16 cellular contexts compared by ENCODE assay signal in genomic region chr12:93722757-93723567, GRCh38. TPM values are rescaled to one million over a fixed set of nuclear protein-coding genes. Genes with fewer than 3 reads are reported as not detected.
A peak's percentile ranks its signal among the peaks of the same experiment; 100 is the strongest.
DNase-seq lines count a peak whose midpoint lies in the region; ATAC-seq and TF ChIP-seq lines count a peak whose summit lies in the region.
"Had no signal": no experiment of that assay in that cellular context is flagged by ENCODE, and none has a peak within 500 bp of the region (broad histone marks: within the 10 kb centered on the region; RNA-seq: fewer than 3 reads in every experiment).

No MANE protein-coding gene starts in this region.

- H3K79me2 ChIP-seq in Karpas-422 (ENCODE audit: low read length) (no peaks in the 10 kb centered on the region), PC-3 (ENCODE audit: low read length) (no peaks in the 10 kb centered on the region), hepatocyte (peaks cover 14% of the 10 kb centered on the region)

- H3K36me3 Mint-ChIP-seq in Caco-2 (ENCODE audit: insufficient read depth, unreplicated experiment) = peaks cover 26% of the 10 kb centered on the region

- H3K4me2 ChIP-seq in Karpas-422 (ENCODE audit: low read depth, low read length, poor library complexity, severe bottlenecking) (no peak overlapping the region), PC-3 (ENCODE audit: low read length) (peak overlapping the region; percentile 49), hepatocyte (no peak overlapping the region)

- H4K20me1 ChIP-seq in Karpas-422 (ENCODE audit: insufficient read depth, low read depth, low read length) (no peaks in the 10 kb centered on the region), PC-3 (ENCODE audit: low read length) (no peaks in the 10 kb centered on the region), hepatocyte (ENCODE audit: insufficient read depth, poor library complexity, severe bottlenecking) (no peaks in the 10 kb centered on the region)

- H3K9me3 ChIP-seq in Caco-2 = peaks cover 14% of the 10 kb centered on the region
- no peaks in the 10 kb centered on the region for H3K9me3 ChIP-seq in Karpas-422 (ENCODE audit: low read length)
- no peaks in the 10 kb centered on the region for H3K9me3 ChIP-seq in PC-3 (ENCODE audit: low read length)
- H3K9me3 ChIP-seq in hepatocyte (ENCODE audit: low read depth) = peaks cover 3% of the 10 kb centered on the region
- H3K9me3 ChIP-seq in HAP-1 = peaks cover 5% of the 10 kb centered on the region; the same call in 1 of the 2 replicates

- H3K27ac Mint-ChIP-seq in Caco-2 (ENCODE audit: unreplicated experiment) = peak overlapping the region; percentile 28
- H3K27ac Mint-ChIP-seq: activated T-helper 17 cell treated with anti-CD3 and anti-CD28 coated beads, Interleukin-2, amount 50 U/mL, for 72 hours; stimulated activated naive CD8-positive, alpha-beta T cell treated with anti-CD3 and anti-CD28 coated beads, Interleukin-15, Interleukin-2, amounts not matched to agents 100 ng/mL and 50 ng/mL, for 24 hours had no signal

- H3F3A ChIP-seq in PC-3 (ENCODE audit: low read length, unreplicated experiment) = peaks cover 5% of the 10 kb centered on the region

- 83% methylated on average over 4 of the region's 4 CpGs for WGBS in hepatocyte (ENCODE audit: low lambda C conversion rate, missing lambda C conversion rate)

- in situ Hi-C loops in HAP-1 (cut with MboI; ENCODE audit: low sequenced_read_pairs) = no loop called here

- BruUV-seq in Caco-2 (replicated peaks; lab: Mats Ljungman, UMichigan) (no TSS peak), PC-3 (replicated peaks; lab: Mats Ljungman, UMichigan) (no TSS peak)

- H3K9me3 Mint-ChIP-seq in Caco-2 (ENCODE audit: unreplicated experiment) = peaks cover 39% of the 10 kb centered on the region

- DNase-seq in Caco-2 (no peak), Karpas-422 (peak; percentile 60), PC-3 (peak; percentile 98), fibroblast of mammary gland (ENCODE audit: low read depth) (peak; percentile 49), hepatocyte (ENCODE audit: low spot score) (no peak), HAP-1 (ENCODE audit: low spot score in 2 of 2) (no peak), SKM-1 (lab: John Stamatoyannopoulos, UW; ENCODE audit: unreplicated experiment) (no peak)
- no peak for DNase-seq in activated CD4-positive, alpha-beta T cell treated with anti-CD3 and anti-CD28 coated beads for 4 hours
- DNase-seq: activated CD4-positive, alpha-beta T cell treated with anti-CD3 and anti-CD28 coated beads for 48 hours; AML-193; DMS79; effector CD8-positive, alpha-beta T cell; naive B cell; NCI-H1092 treated with DMSO at 0.1 percent for 48 hours had no signal

- no peaks in the 10 kb centered on the region for H3K27me3 Mint-ChIP-seq in Caco-2 (ENCODE audit: insufficient read depth, unreplicated experiment)
- H3K27me3 Mint-ChIP-seq: activated T-helper 17 cell treated with anti-CD3 and anti-CD28 coated beads, Interleukin-2, amount 50 U/mL, for 72 hours; naive B cell; stimulated activated naive CD8-positive, alpha-beta T cell treated with anti-CD3 and anti-CD28 coated beads, Interleukin-15, Interleukin-2, amounts not matched to agents 100 ng/mL and 50 ng/mL, for 24 hours had no signal

- intact Hi-C loops in Caco-2 (cut with micrococcal nuclease; ENCODE audit: unreplicated experiment) (no loop called here), PC-3 (cut with micrococcal nuclease) (no loop called here)

- H3K36me3 ChIP-seq in Caco-2 (ENCODE audit: control insufficient read depth, insufficient read depth, low read length) = no peaks in the 10 kb centered on the region
- H3K36me3 ChIP-seq in Karpas-422 (ENCODE audit: insufficient read depth, low read length) = no peaks in the 10 kb centered on the region
- H3K36me3 ChIP-seq in PC-3 (ENCODE audit: low read depth, low read length) = no peaks in the 10 kb centered on the region
- H3K36me3 ChIP-seq in hepatocyte (replicated peaks; ENCODE audit: insufficient read depth, low read depth) = no peaks in the 10 kb centered on the region
- no peaks in the 10 kb centered on the region for H3K36me3 ChIP-seq in HAP-1 (replicated peaks)

- H3K9me2 ChIP-seq in Karpas-422 (replicated peaks; ENCODE audit: insufficient read depth, low read length) (no peaks in the 10 kb centered on the region), PC-3 (replicated peaks; ENCODE audit: low read length) (no peaks in the 10 kb centered on the region), hepatocyte (replicated peaks; ENCODE audit: insufficient read depth) (no peaks in the 10 kb centered on the region)

- no peaks in the 10 kb centered on the region for H3K27me3 ChIP-seq in Caco-2 (replicated peaks; ENCODE audit: control insufficient read depth, insufficient read depth, low read length)
- 0 out of 2 replicates have a peak, but pooled peaks cover under 1% of the 10 kb centered on the region for H3K27me3 ChIP-seq in Karpas-422 (ENCODE audit: low read length)
- no peaks in the 10 kb centered on the region for H3K27me3 ChIP-seq in PC-3 (ENCODE audit: low read length)
- H3K27me3 ChIP-seq in hepatocyte = no peaks in the 10 kb centered on the region
- no peaks in the 10 kb centered on the region for H3K27me3 ChIP-seq in HAP-1 (ENCODE audit: low read depth)

- peak; percentile 92 for ATAC-seq in PC-3
- ATAC-seq: activated T-helper 17 cell treated with anti-CD3 and anti-CD28 coated beads, Interleukin-2, amount 50 U/mL, for 72 hours had no signal

- peaks cover 10% of the 10 kb centered on the region for H3K4me1 Mint-ChIP-seq in Caco-2 (ENCODE audit: low read depth, unreplicated experiment)
- H3K4me1 Mint-ChIP-seq: activated T-helper 17 cell treated with anti-CD3 and anti-CD28 coated beads, Interleukin-2, amount 50 U/mL, for 72 hours had no signal

- H3K9ac ChIP-seq in Karpas-422 (ENCODE audit: low read length) = no peak overlapping the region
- peak overlapping the region; percentile 5; the same call in 1 of the 2 replicates for H3K9ac ChIP-seq in PC-3 (ENCODE audit: low read length)

- TF ChIP-seq CTCF in Caco-2 (IDR thresholded peaks at IDR 0.05; ENCODE audit: insufficient read depth in 1 of 2, low read depth in 1 of 2, low read length in 1 of 2, severe bottlenecking in 1 of 2, unreplicated experiment in 1 of 2) (no peak), PC-3 (conservative IDR thresholded peaks at IDR 0.05; ENCODE audit: low read depth, low read length) (no peak), fibroblast of mammary gland (conservative IDR thresholded peaks at IDR 0.05; ENCODE audit: control insufficient read depth, insufficient read depth, low read depth, low read length) (no peak), hepatocyte (IDR thresholded peaks at IDR 0.05; ENCODE audit: poor library complexity) (no peak)

- H3K4me3 Mint-ChIP-seq in Caco-2 (ENCODE audit: unreplicated experiment) = no peak overlapping the region
- H3K4me3 Mint-ChIP-seq: activated T-helper 17 cell treated with anti-CD3 and anti-CD28 coated beads, Interleukin-2, amount 50 U/mL, for 72 hours; stimulated activated naive CD8-positive, alpha-beta T cell treated with anti-CD3 and anti-CD28 coated beads, Interleukin-15, Interleukin-2, amounts not matched to agents 100 ng/mL and 50 ng/mL, for 24 hours had no signal

- CTCF ChIA-PET in Caco-2 (lab: Charles Lee) = no interaction called here
- CTCF ChIA-PET in PC-3 (lab: Charles Lee) = interaction anchor here (0.6 kb wide), 1 partner anchor 378 kb away, joined by 3 read pairs; no protein-coding TSS in a partner anchor

- no peak overlapping the region for H2AFZ ChIP-seq in Karpas-422 (ENCODE audit: low read length)
- H2AFZ ChIP-seq in PC-3 (ENCODE audit: low read length) = peak overlapping the region; percentile 12; the same call in 1 of the 2 replicates
- no peak overlapping the region for H2AFZ ChIP-seq in hepatocyte

- 0 out of 2 replicates have a peak, but pooled peaks cover 4% of the 10 kb centered on the region for H3K4me1 ChIP-seq in Caco-2
- H3K4me1 ChIP-seq in Karpas-422 (ENCODE audit: low read length) = peaks cover 9% of the 10 kb centered on the region
- peaks cover 22% of the 10 kb centered on the region for H3K4me1 ChIP-seq in PC-3 (ENCODE audit: insufficient read depth, low read length)
- H3K4me1 ChIP-seq in hepatocyte (ENCODE audit: insufficient read depth) = no peaks in the 10 kb centered on the region
- peaks cover 26% of the 10 kb centered on the region for H3K4me1 ChIP-seq in HAP-1

- H3K27ac ChIP-seq in Karpas-422 (ENCODE audit: low read length) = no peak overlapping the region
- peak overlapping the region; percentile 75 for H3K27ac ChIP-seq in PC-3 (ENCODE audit: low read length)
- no peak overlapping the region for H3K27ac ChIP-seq in hepatocyte

- POLR2A ChIA-PET in Caco-2 (lab: Charles Lee) (no interaction called here), PC-3 (lab: Charles Lee; ENCODE audit: unreplicated experiment) (no interaction called here)

- H3K4me3 ChIP-seq in Caco-2 (ENCODE audit: low read depth, low read length) = no peak overlapping the region
- no peak overlapping the region for H3K4me3 ChIP-seq in Karpas-422 (ENCODE audit: low read length)
- peak overlapping the region; percentile 6; the same call in 1 of the 2 replicates for H3K4me3 ChIP-seq in PC-3 (ENCODE audit: low read length)
- no peak overlapping the region for H3K4me3 ChIP-seq in fibroblast of mammary gland (ENCODE audit: control insufficient read depth, low read depth, low read length)
- no peak overlapping the region for H3K4me3 ChIP-seq in hepatocyte
- H3K4me3 ChIP-seq in HAP-1 = no peak overlapping the region

RNA-seq across cellular contexts. Expression of gene CRADD, which starts 45.8 kb away (rescaled TPM):
- total RNA-seq in Caco-2 (2022) (29.2 and 30.6 TPM in 2 replicates), PC-3 (2014; rRNA removed) (11.4 and 12.5 TPM in 2 replicates), hepatocyte (27.3 and 30.6 TPM in 2 replicates)
- total RNA-seq in Karpas-422 (2014; rRNA removed; shearing (Covaris generic); ENCODE audit: low replicate concordance) = 11.9 and 18.3 TPM in 2 replicates
- 19.5 and 20.9 TPM in 2 replicates for polyA plus RNA-seq in hepatocyte

Comparison
In these comparisons a context has a peak if more than half of its experiments do, and no peak if none do; other contexts are left out.
1. DNase-seq: peak in Karpas-422 (single experiment), PC-3 (single experiment) and fibroblast of mammary gland (single experiment); none in Caco-2 (0 of 2), hepatocyte (single experiment), HAP-1 (0 of 2), SKM-1 (single experiment) and activated CD4-positive, alpha-beta T cell treated with anti-CD3 and anti-CD28 coated beads for 4 hours (0 of 2).